9 cellular contexts compared by ENCODE assay signal in the genomic region with DNA sequence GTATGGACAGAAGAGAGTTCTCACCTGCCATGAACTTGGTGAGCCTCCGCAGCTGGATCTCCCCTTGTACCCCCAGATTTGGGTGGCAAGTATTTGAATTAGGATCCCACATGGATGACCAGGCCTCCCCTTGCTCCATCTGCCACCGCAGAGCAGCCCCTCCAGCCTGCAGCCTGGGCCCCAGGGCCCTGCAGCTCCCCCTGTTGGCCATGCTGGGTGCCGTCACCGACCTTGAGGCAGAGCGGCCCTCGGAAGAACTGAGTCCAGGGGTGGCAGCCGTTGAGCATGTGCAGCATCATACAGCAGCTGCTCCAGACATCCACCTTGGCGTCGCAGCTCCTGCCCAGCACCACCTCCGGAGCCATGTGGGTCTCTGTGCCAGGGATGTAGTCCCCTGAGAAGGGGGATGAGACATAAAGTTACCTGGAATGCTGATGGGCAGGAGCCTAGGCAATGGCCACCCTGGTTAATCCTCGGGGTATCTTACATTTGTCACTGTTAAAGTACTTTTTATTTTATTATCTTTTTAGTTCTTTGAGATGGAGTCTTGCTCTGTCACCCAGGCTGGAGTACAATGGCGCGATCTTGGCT. TPM values are rescaled to one million over a fixed set of nuclear protein-coding genes. Genes with fewer than 3 reads are reported as not detected.
DNase-seq lines count a peak whose midpoint lies in the region; ATAC-seq and TF ChIP-seq lines count a peak whose summit lies in the region.
"Had no signal": no experiment of that assay in that cellular context is flagged by ENCODE, and none has a peak within 500 bp of the region (broad histone marks: within the 10 kb centered on the region; RNA-seq: fewer than 3 reads in every experiment).

No MANE protein-coding gene starts in this region.

- H2BK20ac ChIP-seq in IMR-90 (ENCODE audit: low read depth, low read length), result no peak overlapping the region

- H3K4me3 ChIP-seq in BE2C (ENCODE audit: low read depth, low read length) (no peak overlapping the region), IMR-90 (ENCODE audit: insufficient read depth, low read depth, low read length) (no peak overlapping the region), fibroblast of the aortic adventitia (ENCODE audit: low read depth, low read length) (no peak overlapping the region)

- H2BK15ac ChIP-seq in IMR-90 (ENCODE audit: low read depth, low read length), result no peak overlapping the region

- no peak overlapping the region for H4K8ac ChIP-seq in IMR-90 (ENCODE audit: low read depth in 2 of 2, low read length in 2 of 2)

- intact Hi-C loops in IMR-90 (cut with micrococcal nuclease), result loop anchor here (1.0 kb wide), 1 partner anchor 48 kb away; no protein-coding TSS in a partner anchor

- peaks cover 7% of the 10 kb centered on the region; the same call in 1 of the 2 replicates for H3K9me1 ChIP-seq in IMR-90 (ENCODE audit: insufficient read depth, low read length)

- H3K9ac ChIP-seq in IMR-90 (ENCODE audit: low read depth, low read length), result no peak overlapping the region

- no peak overlapping the region for H3K14ac ChIP-seq in IMR-90 (replicated peaks; ENCODE audit: low read depth, low read length)

- H2AFZ ChIP-seq in IMR-90 (replicated peaks; ENCODE audit: low read length, poor library complexity), result no peak overlapping the region

- no peak overlapping the region for H3K4ac ChIP-seq in IMR-90 (ENCODE audit: low read depth, low read length)

- TF ChIP-seq CTCF in BE2C (IDR thresholded peaks at IDR 0.05; ENCODE audit: low read depth, low read length) (peak; percentile 83), IMR-90 (conservative IDR thresholded peaks at IDR 0.05; ENCODE audit: low read depth, low read length) (peak; percentile 47), fibroblast of the aortic adventitia (IDR thresholded peaks at IDR 0.05; ENCODE audit: insufficient read depth, low read length) (peak; percentile 63)

- H4K5ac ChIP-seq in IMR-90 (ENCODE audit: low read depth, low read length), result no peak overlapping the region

- POLR2A ChIA-PET in IMR-90 (lab: Charles Lee; ENCODE audit: unreplicated experiment), result no interaction called here

- H3K27ac ChIP-seq in IMR-90 (ENCODE audit: insufficient read depth, low read length), result no peak overlapping the region

- no peak overlapping the region for H4K91ac ChIP-seq in IMR-90 (ENCODE audit: insufficient read depth, low read depth, low read length)

- H3K27me3 ChIP-seq in BE2C (no peaks in the 10 kb centered on the region), IMR-90 (ENCODE audit: control insufficient read depth, insufficient read depth, low read length) (no peaks in the 10 kb centered on the region)

- no peak overlapping the region for H3K18ac ChIP-seq in IMR-90 (ENCODE audit: low read depth, low read length)

- H2AK5ac ChIP-seq in IMR-90 (ENCODE audit: low read depth, low read length), result no peak overlapping the region

- TF ChIP-seq POLR2A in IMR-90 (IDR thresholded peaks at IDR 0.05; ENCODE audit: low read depth, low read length), result no peak

- in situ Hi-C loops in IMR-90 (cut with MboI; ENCODE audit: low sequenced_read_pairs), result no loop called here

- dilution Hi-C loops in IMR-90 (cut with HindIII; ENCODE audit: low sequenced_read_pairs, unreplicated experiment), result no loop called here

- H3K9me3 ChIP-seq in BE2C, result no peaks in the 10 kb centered on the region
- H3K9me3 ChIP-seq in IMR-90 (ENCODE audit: control insufficient read depth, insufficient read depth, low read length), result no peaks in the 10 kb centered on the region

- H2AK9ac ChIP-seq in IMR-90 (replicated peaks; ENCODE audit: low read depth, low read length, poor library complexity), result no peak overlapping the region

- no peak for ATAC-seq in IMR-90 (ENCODE audit: low read depth)

- peak; percentile 41 for TF ChIP-seq RAD21 in IMR-90 (IDR thresholded peaks at IDR 0.05; ENCODE audit: low read length)

- H3K36me3 ChIP-seq in BE2C, result peaks cover 52% of the 10 kb centered on the region
- H3K36me3 ChIP-seq in IMR-90 (ENCODE audit: control insufficient read depth, insufficient read depth, low read length), result peaks cover 63% of the 10 kb centered on the region

- BruUV-seq in IMR-90 (replicated peaks; lab: Mats Ljungman, UMichigan), result no TSS peak

- H2BK120ac ChIP-seq in IMR-90 (ENCODE audit: low read depth, low read length), result no peak overlapping the region

- H3K23ac ChIP-seq in IMR-90 (ENCODE audit: low read depth, low read length), result no peak overlapping the region

- CTCF ChIA-PET in IMR-90 (lab: Yijun Ruan, JAX), result interaction anchor here (0.5 kb wide), 1 partner anchor 135 kb away, joined by 3 read pairs; the partner anchor contains the start of gene ACBD4

- peaks cover 3 to 5% of the 10 kb centered on the region in 2 experiments; a peak in 1 of 4 replicates for H3K79me1 ChIP-seq in IMR-90 (ENCODE audit: low read depth in 1 of 2, low read length in 2 of 2)

- DNase-seq in BE2C, result peak; percentile 69
- no peak for DNase-seq in IMR-90
- peak; percentile 58 for DNase-seq in activated T-cell treated with anti-CD3 and anti-CD28 coated beads for 1 hour (ENCODE audit: low read depth)
- DNase-seq in fibroblast of the aortic adventitia (ENCODE audit: low read depth), result no peak
- peak in 2 of 3 donors; percentile 22 to 47 for DNase-seq in stimulated activated CD4-positive, alpha-beta T cell treated with anti-CD3 and anti-CD28 coated beads, TNF-alpha, amount 100 ng/mL, for 48 hours (ENCODE audit: low read depth in 3 of 3)
- no peak for DNase-seq in RKO (ENCODE audit: low spot score)
- DNase-seq in NCI-H774 (lab: John Stamatoyannopoulos, UW), result no peak
- DNase-seq in NCI-H1092 treated with DMSO at 0.1 percent for 48 hours (lab: John Stamatoyannopoulos, UW), result no peak

- H3K4me1 ChIP-seq in BE2C, result peaks cover 4% of the 10 kb centered on the region
- peaks cover 6% of the 10 kb centered on the region for H3K4me1 ChIP-seq in IMR-90 (ENCODE audit: control insufficient read depth, insufficient read depth, low read length)

- 0 out of 2 replicates have a peak, but pooled peaks cover 5% of the 10 kb centered on the region for H4K20me1 ChIP-seq in IMR-90 (ENCODE audit: insufficient read depth, low read length)

- H2BK5ac ChIP-seq in IMR-90 (ENCODE audit: low read depth, low read length, poor library complexity, severe bottlenecking), result no peak overlapping the region

- WGBS in IMR-90 (ENCODE audit: extremely low coverage in 2 of 2, insufficient read length in 1 of 2), 2 experiments, result 78% methylated on average over 6 of the region's 13 CpGs; no CpG with 5 or more reads in 1 of the 2 experiments

- H3K4me2 ChIP-seq in IMR-90 (ENCODE audit: low read depth, low read length), result no peak overlapping the region

- H3K56ac ChIP-seq in IMR-90 (ENCODE audit: extremely low read depth, insufficient read depth, low read length), result no peak overlapping the region

TF ChIP-seq in IMR-90, 13 proteins besides CTCF, POLR2A, EP300 and RAD21:
- TF ChIP-seq MAFK (IDR thresholded peaks at IDR 0.05; ENCODE audit: low read depth, low read length) (no peak), SMC3 (IDR thresholded peaks at IDR 0.05; ENCODE audit: low read depth, low read length) (peak; percentile 29; the same call in 1 of the 2 replicates)

RNA-seq across cellular contexts. Expression of gene SPATA32, which starts 9.0 kb away (rescaled TPM):
- not detected for polyA plus RNA-seq in BE2C (2012; ENCODE audit: insufficient read depth, insufficient read length, low read depth)
- under 0.01 and 0.18 TPM in 2 replicates for total RNA-seq in IMR-90 (2012; rRNA removed)
- polyA plus RNA-seq in IMR-90 (2012; rRNA removed), result not detected in 2 replicates
- not detected in 2 replicates for polyA plus RNA-seq in IMR-90 (2012; cell fraction: cytosol; rRNA removed)
- polyA plus RNA-seq in IMR-90 (2012; cell fraction: nucleus; rRNA removed; ENCODE audit: low replicate concordance), result 0.09 TPM in 1 of 2 replicates, not detected in the other
- total RNA-seq in fibroblast of the aortic adventitia (ENCODE audit: low replicate concordance), result not detected in 2 replicates
- polyA plus RNA-seq: esophagus had no signal

RNA-seq across cellular contexts. Expression of gene MAP3K14, which starts 45.9 kb away (rescaled TPM):
- polyA plus RNA-seq in BE2C (2012; ENCODE audit: insufficient read depth, insufficient read length, low read depth), result 5.5 TPM
- total RNA-seq in IMR-90 (2012; rRNA removed) (3.6 and 4.1 TPM in 2 replicates), fibroblast of the aortic adventitia (ENCODE audit: low replicate concordance) (1.6 and 3.3 TPM in 2 replicates)
- polyA plus RNA-seq in IMR-90 (2012; rRNA removed), result 19.9 and 21.7 TPM in 2 replicates
- 11.1 and 15.2 TPM in 2 replicates for polyA plus RNA-seq in IMR-90 (2012; cell fraction: cytosol; rRNA removed)
- polyA plus RNA-seq in IMR-90 (2012; cell fraction: nucleus; rRNA removed; ENCODE audit: low replicate concordance), result 52.0 and 95.3 TPM in 2 replicates

RNA-seq across cellular contexts. Expression of gene FMNL1, which starts 49.2 kb away (rescaled TPM):
- 64.8 TPM for polyA plus RNA-seq in BE2C (2012; ENCODE audit: insufficient read depth, insufficient read length, low read depth)
- total RNA-seq in IMR-90 (2012; rRNA removed) (0.36 and 0.56 TPM in 2 replicates), fibroblast of the aortic adventitia (ENCODE audit: low replicate concordance) (0.81 and 0.90 TPM in 2 replicates)
- 1.4 and 2.3 TPM in 2 replicates for polyA plus RNA-seq in IMR-90 (2012; rRNA removed)
- polyA plus RNA-seq in IMR-90 (2012; cell fraction: cytosol; rRNA removed), result 4.2 and 5.3 TPM in 2 replicates
- polyA plus RNA-seq in IMR-90 (2012; cell fraction: nucleus; rRNA removed; ENCODE audit: low replicate concordance), result 10.8 and 12.1 TPM in 2 replicates

Comparison
In these comparisons a context has a peak if more than half of its experiments do, and no peak if none do; other contexts are left out.
1. DNase-seq: peak in BE2C (single experiment), activated T-cell treated with anti-CD3 and anti-CD28 coated beads for 1 hour (single experiment) and stimulated activated CD4-positive, alpha-beta T cell treated with anti-CD3 and anti-CD28 coated beads, TNF-alpha, amount 100 ng/mL, for 48 hours (2 of 3); none in IMR-90 (single experiment), fibroblast of the aortic adventitia (single experiment), RKO (single experiment), NCI-H774 (single experiment) and NCI-H1092 treated with DMSO at 0.1 percent for 48 hours (single experiment).
2. Peak in every context shown above with its lines, with median percentiles within 50 percentile points of each other: CTCF ChIP-seq.